Comparison of ENCODE assay signal across 19 cellular contexts in the genomic region with DNA sequence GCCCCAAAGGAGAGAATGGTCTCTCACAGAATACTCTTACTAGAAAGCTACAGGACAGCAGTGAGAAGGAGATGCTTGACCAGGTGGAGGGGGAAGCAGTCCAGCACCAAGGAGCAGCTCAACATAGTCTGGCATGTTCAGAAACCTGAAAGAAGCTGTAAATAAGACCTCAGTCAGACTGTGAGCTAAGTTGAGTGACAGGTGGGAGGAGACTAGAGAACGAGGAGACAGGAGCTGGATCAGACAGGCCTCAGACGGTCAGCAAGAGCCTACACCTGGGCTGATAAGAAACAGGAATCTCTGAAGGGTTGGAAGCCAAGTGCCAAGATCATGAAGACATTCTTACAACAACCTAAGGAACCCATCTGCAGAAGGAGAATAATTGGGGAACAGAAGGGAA. TPM values are rescaled to one million over a fixed set of nuclear protein-coding genes. Genes with fewer than 3 reads are reported as not detected.
DNase-seq lines count a peak whose midpoint lies in the region; ATAC-seq and TF ChIP-seq lines count a peak whose summit lies in the region.
"Had no signal": no experiment of that assay in that cellular context is flagged by ENCODE, and none has a peak within 500 bp of the region (broad histone marks: within the 10 kb centered on the region; RNA-seq: fewer than 3 reads in every experiment).

No MANE protein-coding gene starts in this region.

- DNase-seq in activated naive CD4-positive, alpha-beta T cell treated with anti-CD3 and anti-CD28 coated beads, Interleukin-2, amount 10 ng/mL, durations not matched to agents 7 days and 5 days, result no peak
- DNase-seq in activated T-helper 1 cell treated with anti-CD3 and anti-CD28 coated beads, Interleukin-12 subunit alpha, Interleukin-12 subunit beta, Interleukin-2, Interleukin-4 antibody, amounts not matched to agents 30 ng/mL and 10 ng/mL and 1 ng/mL, durations not matched to agents 14 hours and 24 hours and 36 hours (ENCODE audit: low spot score), result no peak
- no peak for DNase-seq in stimulated activated naive B cell treated with anti-CD40 and anti-IgM and Interleukin-4, amounts not matched to agents 10 μg/mL and 1 μg/mL and 100 μg/mL, for 72 hours
- no peak for DNase-seq in activated naive CD8-positive, alpha-beta T cell treated with anti-CD3 and anti-CD28 coated beads, Interleukin-2, amount 50 U/mL, for 24 hours
- no peak for DNase-seq in dermis blood vessel endothelial cell
- DNase-seq in nephron progenitor cell, result no peak
- DNase-seq: activated effector memory CD4-positive, alpha-beta T cell treated with Interleukin-2 at 50 U/mL for 16 hours; anterior cingulate cortex; HCEC 1CT; IMR-90; NCI-H526; stimulated activated naive CD4-positive, alpha-beta T cell; T-helper 2 cell; upper lobe of left lung had no signal

- H3K4me3 Mint-ChIP-seq in activated naive CD4-positive, alpha-beta T cell treated with anti-CD3 and anti-CD28 coated beads, Interleukin-2, amount 50 U/mL, for 24 hours, result peak overlapping the region; percentile 23
- H3K4me3 Mint-ChIP-seq in activated naive CD4-positive, alpha-beta T cell treated with anti-CD3 and anti-CD28 coated beads, Interleukin-2, amount 10 ng/mL, durations not matched to agents 7 days and 5 days, result no peak overlapping the region
- no peak overlapping the region for H3K4me3 Mint-ChIP-seq in activated T-helper 1 cell treated with anti-CD3 and anti-CD28 coated beads, Interleukin-12 subunit alpha, Interleukin-12 subunit beta, Interleukin-2, Interleukin-4 antibody, amounts not matched to agents 30 ng/mL and 10 ng/mL and 1 ng/mL, durations not matched to agents 14 hours and 24 hours and 36 hours
- H3K4me3 Mint-ChIP-seq in stimulated activated naive B cell treated with anti-CD40 and anti-IgM and Interleukin-4, amounts not matched to agents 10 μg/mL and 1 μg/mL and 100 μg/mL, for 72 hours, result no peak overlapping the region
- H3K4me3 Mint-ChIP-seq in activated naive CD8-positive, alpha-beta T cell treated with anti-CD3 and anti-CD28 coated beads, Interleukin-2, amount 50 U/mL, for 24 hours, result no peak overlapping the region
- H3K4me3 Mint-ChIP-seq in nephron progenitor cell, result no peak overlapping the region
- H3K4me3 Mint-ChIP-seq: mesothelial cell of epicardium, WTC11 had no signal

- no peak for TF ChIP-seq CTCF in nephron progenitor cell (IDR thresholded peaks at IDR 0.05)

- ATAC-seq in HG02642 (IDR thresholded peaks at IDR 0.05; ENCODE audit: poor library complexity, unreplicated experiment), result peak; percentile 81
- ATAC-seq in stimulated activated naive B cell treated with anti-CD40 and anti-IgM and Interleukin-4, amounts not matched to agents 10 μg/mL and 1 μg/mL and 100 μg/mL, for 72 hours (replicated peaks), result no peak
- ATAC-seq in activated naive CD8-positive, alpha-beta T cell treated with anti-CD3 and anti-CD28 coated beads, Interleukin-2, amount 50 U/mL, for 24 hours, result no peak
- ATAC-seq: A549, WTC11 had no signal

- no peaks in the 10 kb centered on the region for H3K27me3 Mint-ChIP-seq in activated naive CD4-positive, alpha-beta T cell treated with anti-CD3 and anti-CD28 coated beads, Interleukin-2, amount 50 U/mL, for 24 hours
- no peaks in the 10 kb centered on the region for H3K27me3 Mint-ChIP-seq in activated naive CD4-positive, alpha-beta T cell treated with anti-CD3 and anti-CD28 coated beads, Interleukin-2, amount 10 ng/mL, durations not matched to agents 7 days and 5 days
- no peaks in the 10 kb centered on the region for H3K27me3 Mint-ChIP-seq in activated T-helper 1 cell treated with anti-CD3 and anti-CD28 coated beads, Interleukin-12 subunit alpha, Interleukin-12 subunit beta, Interleukin-2, Interleukin-4 antibody, amounts not matched to agents 30 ng/mL and 10 ng/mL and 1 ng/mL, durations not matched to agents 14 hours and 24 hours and 36 hours (ENCODE audit: insufficient read depth)
- H3K27me3 Mint-ChIP-seq in stimulated activated naive B cell treated with anti-CD40 and anti-IgM and Interleukin-4, amounts not matched to agents 10 μg/mL and 1 μg/mL and 100 μg/mL, for 72 hours, result no peaks in the 10 kb centered on the region
- no peaks in the 10 kb centered on the region for H3K27me3 Mint-ChIP-seq in activated naive CD8-positive, alpha-beta T cell treated with anti-CD3 and anti-CD28 coated beads, Interleukin-2, amount 50 U/mL, for 24 hours
- peaks cover 9% of the 10 kb centered on the region for H3K27me3 Mint-ChIP-seq in nephron progenitor cell (ENCODE audit: low read depth, poor library complexity)

- intact Hi-C loops in activated T-helper 1 cell treated with anti-CD3 and anti-CD28 coated beads, Interleukin-12 subunit alpha, Interleukin-12 subunit beta, Interleukin-2, Interleukin-4 antibody, amounts not matched to agents 30 ng/mL and 10 ng/mL and 1 ng/mL, durations not matched to agents 14 hours and 24 hours and 36 hours (cut with micrococcal nuclease), result no loop called here

- peaks cover 9% of the 10 kb centered on the region for H3K36me3 Mint-ChIP-seq in activated naive CD4-positive, alpha-beta T cell treated with anti-CD3 and anti-CD28 coated beads, Interleukin-2, amount 50 U/mL, for 24 hours
- peaks cover 4% of the 10 kb centered on the region for H3K36me3 Mint-ChIP-seq in activated naive CD4-positive, alpha-beta T cell treated with anti-CD3 and anti-CD28 coated beads, Interleukin-2, amount 10 ng/mL, durations not matched to agents 7 days and 5 days
- H3K36me3 Mint-ChIP-seq in activated T-helper 1 cell treated with anti-CD3 and anti-CD28 coated beads, Interleukin-12 subunit alpha, Interleukin-12 subunit beta, Interleukin-2, Interleukin-4 antibody, amounts not matched to agents 30 ng/mL and 10 ng/mL and 1 ng/mL, durations not matched to agents 14 hours and 24 hours and 36 hours (ENCODE audit: low read depth), result peaks cover 9% of the 10 kb centered on the region
- no peaks in the 10 kb centered on the region for H3K36me3 Mint-ChIP-seq in stimulated activated naive B cell treated with anti-CD40 and anti-IgM and Interleukin-4, amounts not matched to agents 10 μg/mL and 1 μg/mL and 100 μg/mL, for 72 hours
- peaks cover 2% of the 10 kb centered on the region for H3K36me3 Mint-ChIP-seq in activated naive CD8-positive, alpha-beta T cell treated with anti-CD3 and anti-CD28 coated beads, Interleukin-2, amount 50 U/mL, for 24 hours (ENCODE audit: low read depth)
- H3K36me3 Mint-ChIP-seq in nephron progenitor cell (ENCODE audit: low read depth), result no peaks in the 10 kb centered on the region
- H3K36me3 Mint-ChIP-seq: mesothelial cell of epicardium, WTC11 had no signal

- H3K9me3 Mint-ChIP-seq in activated naive CD4-positive, alpha-beta T cell treated with anti-CD3 and anti-CD28 coated beads, Interleukin-2, amount 50 U/mL, for 24 hours, result no peaks in the 10 kb centered on the region
- no peaks in the 10 kb centered on the region for H3K9me3 Mint-ChIP-seq in activated naive CD4-positive, alpha-beta T cell treated with anti-CD3 and anti-CD28 coated beads, Interleukin-2, amount 10 ng/mL, durations not matched to agents 7 days and 5 days
- H3K9me3 Mint-ChIP-seq in activated T-helper 1 cell treated with anti-CD3 and anti-CD28 coated beads, Interleukin-12 subunit alpha, Interleukin-12 subunit beta, Interleukin-2, Interleukin-4 antibody, amounts not matched to agents 30 ng/mL and 10 ng/mL and 1 ng/mL, durations not matched to agents 14 hours and 24 hours and 36 hours, result no peaks in the 10 kb centered on the region
- no peaks in the 10 kb centered on the region for H3K9me3 Mint-ChIP-seq in stimulated activated naive B cell treated with anti-CD40 and anti-IgM and Interleukin-4, amounts not matched to agents 10 μg/mL and 1 μg/mL and 100 μg/mL, for 72 hours
- H3K9me3 Mint-ChIP-seq in activated naive CD8-positive, alpha-beta T cell treated with anti-CD3 and anti-CD28 coated beads, Interleukin-2, amount 50 U/mL, for 24 hours, result no peaks in the 10 kb centered on the region
- H3K9me3 Mint-ChIP-seq in nephron progenitor cell, result no peaks in the 10 kb centered on the region
- H3K9me3 Mint-ChIP-seq: mesothelial cell of epicardium, WTC11 had no signal

- CTCF ChIA-PET in activated naive CD4-positive, alpha-beta T cell treated with anti-CD3 and anti-CD28 coated beads, Interleukin-2, amount 10 ng/mL, durations not matched to agents 7 days and 5 days (lab: Charles Lee), result interaction anchor here (1.3 to 1.5 kb wide), 2 partner anchors 9 to 41 kb away, joined by 3 to 4 read pairs; no protein-coding TSS in a partner anchor

- H3K4me1 Mint-ChIP-seq in activated naive CD4-positive, alpha-beta T cell treated with anti-CD3 and anti-CD28 coated beads, Interleukin-2, amount 50 U/mL, for 24 hours, result peaks cover 91% of the 10 kb centered on the region
- H3K4me1 Mint-ChIP-seq in activated naive CD4-positive, alpha-beta T cell treated with anti-CD3 and anti-CD28 coated beads, Interleukin-2, amount 10 ng/mL, durations not matched to agents 7 days and 5 days, result peaks cover 32% of the 10 kb centered on the region
- peaks cover 30% of the 10 kb centered on the region for H3K4me1 Mint-ChIP-seq in activated T-helper 1 cell treated with anti-CD3 and anti-CD28 coated beads, Interleukin-12 subunit alpha, Interleukin-12 subunit beta, Interleukin-2, Interleukin-4 antibody, amounts not matched to agents 30 ng/mL and 10 ng/mL and 1 ng/mL, durations not matched to agents 14 hours and 24 hours and 36 hours (ENCODE audit: low read depth)
- H3K4me1 Mint-ChIP-seq in stimulated activated naive B cell treated with anti-CD40 and anti-IgM and Interleukin-4, amounts not matched to agents 10 μg/mL and 1 μg/mL and 100 μg/mL, for 72 hours, result peaks cover 67 to 85% of the 10 kb centered on the region in 2 donors
- peaks cover 49% of the 10 kb centered on the region for H3K4me1 Mint-ChIP-seq in activated naive CD8-positive, alpha-beta T cell treated with anti-CD3 and anti-CD28 coated beads, Interleukin-2, amount 50 U/mL, for 24 hours
- peaks cover 18% of the 10 kb centered on the region for H3K4me1 Mint-ChIP-seq in nephron progenitor cell
- H3K4me1 Mint-ChIP-seq: mesothelial cell of epicardium had no signal

- peak overlapping the region; percentile 47 for H3K27ac Mint-ChIP-seq in activated naive CD4-positive, alpha-beta T cell treated with anti-CD3 and anti-CD28 coated beads, Interleukin-2, amount 50 U/mL, for 24 hours
- H3K27ac Mint-ChIP-seq in activated naive CD4-positive, alpha-beta T cell treated with anti-CD3 and anti-CD28 coated beads, Interleukin-2, amount 10 ng/mL, durations not matched to agents 7 days and 5 days, result no peak overlapping the region
- H3K27ac Mint-ChIP-seq in activated T-helper 1 cell treated with anti-CD3 and anti-CD28 coated beads, Interleukin-12 subunit alpha, Interleukin-12 subunit beta, Interleukin-2, Interleukin-4 antibody, amounts not matched to agents 30 ng/mL and 10 ng/mL and 1 ng/mL, durations not matched to agents 14 hours and 24 hours and 36 hours, result peak overlapping the region; percentile 9
- peak overlapping the region; percentile 7 for H3K27ac Mint-ChIP-seq in stimulated activated naive B cell treated with anti-CD40 and anti-IgM and Interleukin-4, amounts not matched to agents 10 μg/mL and 1 μg/mL and 100 μg/mL, for 72 hours
- no peak overlapping the region for H3K27ac Mint-ChIP-seq in activated naive CD8-positive, alpha-beta T cell treated with anti-CD3 and anti-CD28 coated beads, Interleukin-2, amount 50 U/mL, for 24 hours
- no peak overlapping the region for H3K27ac Mint-ChIP-seq in nephron progenitor cell
- H3K27ac Mint-ChIP-seq: mesothelial cell of epicardium, WTC11 had no signal

RNA-seq across cellular contexts. Expression of a gene that starts 54.5 kb away (rescaled TPM):
- 113 and 119 TPM in 2 replicates for total RNA-seq in activated T-helper 1 cell treated with anti-CD3 and anti-CD28 coated beads, Interleukin-12 subunit alpha, Interleukin-12 subunit beta, Interleukin-2, Interleukin-4 antibody, amounts not matched to agents 30 ng/mL and 10 ng/mL and 1 ng/mL, durations not matched to agents 14 hours and 24 hours and 36 hours
- 68.5 and 109 TPM in 2 replicates for total RNA-seq in dermis blood vessel endothelial cell
- total RNA-seq: IMR-90 had no signal

Comparison
In these comparisons a context has a peak if more than half of its experiments do, and no peak if none do; other contexts are left out.
1. H3K27ac Mint-ChIP-seq: peak in activated naive CD4-positive, alpha-beta T cell treated with anti-CD3 and anti-CD28 coated beads, Interleukin-2, amount 50 U/mL, for 24 hours (single experiment), activated T-helper 1 cell treated with anti-CD3 and anti-CD28 coated beads, Interleukin-12 subunit alpha, Interleukin-12 subunit beta, Interleukin-2, Interleukin-4 antibody, amounts not matched to agents 30 ng/mL and 10 ng/mL and 1 ng/mL, durations not matched to agents 14 hours and 24 hours and 36 hours (single experiment) and stimulated activated naive B cell treated with anti-CD40 and anti-IgM and Interleukin-4, amounts not matched to agents 10 μg/mL and 1 μg/mL and 100 μg/mL, for 72 hours (single experiment); none in activated naive CD4-positive, alpha-beta T cell treated with anti-CD3 and anti-CD28 coated beads, Interleukin-2, amount 10 ng/mL, durations not matched to agents 7 days and 5 days (single experiment), activated naive CD8-positive, alpha-beta T cell treated with anti-CD3 and anti-CD28 coated beads, Interleukin-2, amount 50 U/mL, for 24 hours (single experiment) and nephron progenitor cell (single experiment).